Comparison of ENCODE assay signal across 16 cellular contexts in the genomic region with DNA sequence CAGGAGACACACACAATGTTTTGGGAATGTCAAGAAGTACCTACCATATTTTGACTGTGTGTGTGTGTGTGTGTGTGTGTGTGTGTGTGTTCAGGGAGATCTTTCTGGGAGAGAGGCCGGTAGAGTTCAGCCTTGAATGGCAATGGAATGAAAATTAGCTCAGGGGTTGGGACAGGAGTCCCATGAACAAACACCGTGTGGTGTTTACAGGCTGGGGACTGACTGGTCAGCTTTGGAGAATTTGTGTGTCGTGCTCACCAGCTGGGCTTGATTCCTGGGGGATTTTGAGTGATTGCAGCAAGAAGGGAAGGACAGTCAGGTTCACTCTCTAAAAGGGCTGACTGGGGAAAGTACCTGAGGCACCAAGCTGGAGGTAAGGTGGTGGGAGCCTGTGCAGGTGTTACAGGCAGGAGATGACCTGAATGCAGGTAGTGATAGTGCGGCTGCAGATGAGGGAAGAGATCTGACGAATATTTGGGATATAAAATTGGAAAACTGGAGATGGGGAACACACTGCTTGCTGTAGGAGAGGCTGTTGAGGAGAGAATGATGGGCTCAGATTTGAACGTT. TPM values are rescaled to one million over a fixed set of nuclear protein-coding genes. Genes with fewer than 3 reads are reported as not detected.
DNase-seq lines count a peak whose midpoint lies in the region; TF ChIP-seq lines count a peak whose summit lies in the region.
"Had no signal": no experiment of that assay in that cellular context is flagged by ENCODE, and none has a peak within 500 bp of the region (broad histone marks: within the 10 kb centered on the region; RNA-seq: fewer than 3 reads in every experiment).

No MANE protein-coding gene starts in this region.

- intact Hi-C loops in tibial artery (cut with DNase I; ENCODE audit: low total_unique reads), result loop anchor here (10.0 kb wide), 1 partner anchor 152 kb away; a partner anchor contains a TSS

- H3K36me3 ChIP-seq in HEK293 (ENCODE audit: control insufficient read depth in 2 of 2, insufficient read depth in 1 of 2, low read length in 2 of 2), result peaks cover 4 to 8% of the 10 kb centered on the region in 2 experiments
- peaks cover 9% of the 10 kb centered on the region for H3K36me3 ChIP-seq in mesodermal cell (ENCODE audit: control insufficient read depth, insufficient read depth, low read length)
- no peaks in the 10 kb centered on the region for H3K36me3 ChIP-seq in tibial artery

- POLR2A ChIA-PET in HEK293 (lab: Yijun Ruan, JAX), result no interaction called here

- peaks cover 9% of the 10 kb centered on the region; the same call in 1 of the 2 replicates for H3K4me1 ChIP-seq in HEK293 (ENCODE audit: control insufficient read depth, insufficient read depth, low read length)
- peaks cover 41% of the 10 kb centered on the region for H3K4me1 ChIP-seq in mesodermal cell (ENCODE audit: control insufficient read depth, insufficient read depth, low read length, poor library complexity, severe bottlenecking)
- H3K4me1 ChIP-seq in tibial artery, result peaks cover 0 to 37% (median 26%) of the 10 kb centered on the region in 4 donors

- H3K9me3 Mint-ChIP-seq in brain (peaks cover 0 to 6% (median 0%) of the 10 kb centered on the region in 5 experiments), osteocyte (ENCODE audit: unreplicated experiment) (no peaks in the 10 kb centered on the region)
- H3K9me3 Mint-ChIP-seq: activated T-cell treated with anti-CD3 and anti-CD28 coated beads, Interleukin-2, amount 50 U/mL, for 24 hours had no signal

- TF ChIP-seq CTCF in HEK293 (tag by site-specific recombination; IDR thresholded peaks at IDR 0.05), result no peak
- TF ChIP-seq CTCF in brain (conservative IDR thresholded peaks at IDR 0.05), result no peak
- TF ChIP-seq CTCF in tibial artery (IDR thresholded peaks at IDR 0.05), result no peak
- no peak for TF ChIP-seq CTCF in osteocyte (IDR thresholded peaks at IDR 0.05)

- H3K27me3 ChIP-seq in tibial artery, result no peaks in the 10 kb centered on the region
- H3K27me3 ChIP-seq: SJSA1 had no signal

- H3K36me3 Mint-ChIP-seq in brain, result peaks cover 6% of the 10 kb centered on the region
- peaks cover 2% of the 10 kb centered on the region for H3K36me3 Mint-ChIP-seq in osteocyte (ENCODE audit: unreplicated experiment)

- 71 to 77% methylated on average over 3 to 6 of the region's 6 CpGs for WGBS in mesodermal cell (ENCODE audit: insufficient coverage in 2 of 2), 2 experiments

- H3K27me3 Mint-ChIP-seq in brain (peaks cover 11% of the 10 kb centered on the region), osteocyte (ENCODE audit: unreplicated experiment) (no peaks in the 10 kb centered on the region)
- H3K27me3 Mint-ChIP-seq: activated T-cell treated with anti-CD3 and anti-CD28 coated beads, Interleukin-2, amount 50 U/mL, for 24 hours had no signal

- H3K9me3 ChIP-seq in HEK293 (ENCODE audit: control insufficient read depth, insufficient read depth, low read depth, low read length) (no peaks in the 10 kb centered on the region), mesodermal cell (ENCODE audit: control insufficient read depth, low read length) (peaks cover 4% of the 10 kb centered on the region), tibial artery (no peaks in the 10 kb centered on the region)
- H3K9me3 ChIP-seq: mucosa of descending colon, SJSA1 had no signal

- no peak for DNase-seq in tibial artery
- no peak for DNase-seq in stimulated activated CD4-positive, alpha-beta T cell treated with anti-CD3 and anti-CD28 coated beads, Interleukin-2, amount 100 ng/mL, for 24 hours
- no peak for DNase-seq in osteocyte (ENCODE audit: extremely low spot score, unreplicated experiment)
- no peak for DNase-seq in 8988T
- DNase-seq: activated CD4-positive, alpha-beta T cell treated with anti-CD3 and anti-CD28 coated beads, Interleukin-2, amount 50 U/mL, for 1 hour; activated T-cell treated with anti-CD3 and anti-CD28 coated beads, Interleukin-2, amount 50 U/mL, for 24 hours; C1 segment of cervical spinal cord; H9; mucosa of descending colon; NCI-H2029 treated with DMSO at 0.1 percent for 48 hours; NCI-H524 treated with DMSO at 0.1 percent for 48 hours; substantia nigra had no signal

- CTCF ChIA-PET in HEK293 (lab: Yijun Ruan, JAX), result interaction anchor here (0.6 kb wide), 1 partner anchor 40 kb away, joined by 6 read pairs; no protein-coding TSS in a partner anchor

- H3K27ac ChIP-seq in HEK293 (ENCODE audit: extremely low read depth, low read depth, low read length) (no peak overlapping the region), mesodermal cell (ENCODE audit: low read depth, low read length, severe bottlenecking) (peak overlapping the region; percentile 71), tibial artery (peak overlapping the region; percentile 50 to 92)
- H3K27ac ChIP-seq: SJSA1 had no signal

- H3K4me3 Mint-ChIP-seq in brain (peak overlapping the region in 4 of 5 experiments; percentile 11 to 79 (median 36)), osteocyte (ENCODE audit: unreplicated experiment) (no peak overlapping the region)
- H3K4me3 Mint-ChIP-seq: activated T-cell treated with anti-CD3 and anti-CD28 coated beads, Interleukin-2, amount 50 U/mL, for 24 hours had no signal

- peak overlapping the region in 1 of 5 experiments; percentile 96 for H3K27ac Mint-ChIP-seq in brain
- no peak overlapping the region for H3K27ac Mint-ChIP-seq in osteocyte (ENCODE audit: unreplicated experiment)

- H3K4me1 Mint-ChIP-seq in brain, result peaks cover 33% of the 10 kb centered on the region
- H3K4me1 Mint-ChIP-seq in osteocyte (ENCODE audit: unreplicated experiment), result peaks cover 23% of the 10 kb centered on the region

- H3K4me3 ChIP-seq in HEK293 (ENCODE audit: low read depth, low read length) (no peak overlapping the region), mesodermal cell (ENCODE audit: extremely low read depth, insufficient read depth, low read length, poor library complexity, severe bottlenecking) (peak overlapping the region; percentile 11), tibial artery (no peak overlapping the region)
- H3K4me3 ChIP-seq: mucosa of descending colon, SJSA1 had no signal

TF ChIP-seq in HEK293, 187 proteins besides CTCF, POLR2A, EP300 and RAD21:
- TF ChIP-seq, protein P1, sequence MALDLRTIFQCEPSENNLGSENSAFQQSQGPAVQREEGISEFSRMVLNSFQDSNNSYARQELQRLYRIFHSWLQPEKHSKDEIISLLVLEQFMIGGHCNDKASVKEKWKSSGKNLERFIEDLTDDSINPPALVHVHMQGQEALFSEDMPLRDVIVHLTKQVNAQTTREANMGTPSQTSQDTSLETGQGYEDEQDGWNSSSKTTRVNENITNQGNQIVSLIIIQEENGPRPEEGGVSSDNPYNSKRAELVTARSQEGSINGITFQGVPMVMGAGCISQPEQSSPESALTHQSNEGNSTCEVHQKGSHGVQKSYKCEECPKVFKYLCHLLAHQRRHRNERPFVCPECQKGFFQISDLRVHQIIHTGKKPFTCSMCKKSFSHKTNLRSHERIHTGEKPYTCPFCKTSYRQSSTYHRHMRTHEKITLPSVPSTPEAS (tag by site-specific recombination; IDR thresholded peaks at IDR 0.05), result peak; percentile 48; the same call in 1 of the 2 replicates
- TF ChIP-seq ZNF335 (tag by site-specific recombination; conservative IDR thresholded peaks at IDR 0.05), result no peak

RNA-seq across cellular contexts. Expression of a gene that starts 2.5 kb away (rescaled TPM):
- 13.5 TPM for polyA plus RNA-seq in brain (ENCODE audit: insufficient read depth, low read depth, low replicate concordance)
- polyA plus RNA-seq in mesodermal cell (2013, experiment 1 of 2), result 36.7 TPM
- polyA plus RNA-seq in mesodermal cell (2013, experiment 2 of 2), result 40.2 TPM
- total RNA-seq in osteocyte, result 18.6 and 19.2 TPM in 2 replicates
